ENCODE assay signal across 8 cellular contexts in genomic region chr2:12456293-12457151, GRCh38.
DNase-seq lines count a peak whose midpoint lies in the region; ATAC-seq and TF ChIP-seq lines count a peak whose summit lies in the region.

No MANE protein-coding gene starts in this region.

- ATAC-seq in HG02623 (IDR thresholded peaks at IDR 0.05; ENCODE audit: unreplicated experiment) = peak; percentile 98

- no peaks in the 10 kb centered on the region for H3K36me3 Mint-ChIP-seq in endodermal cell (ENCODE audit: low read depth)

- H3K27ac ChIP-seq in endodermal cell (ENCODE audit: low read depth, low read length) = no peak overlapping the region

- peaks cover 6% of the 10 kb centered on the region for H3K9me3 Mint-ChIP-seq in endodermal cell

- 91 to 100% methylated on average over 3 to 7 of the region's 7 CpGs for WGBS in endodermal cell (ENCODE audit: insufficient coverage in 1 of 2, insufficient read length in 1 of 2), 2 experiments

- H3K4me3 ChIP-seq in NB4 (ENCODE audit: low read depth, low read length) = peak overlapping the region; percentile 50
- H3K4me3 ChIP-seq in endodermal cell (ENCODE audit: low read length) = no peak overlapping the region

- H3K4me1 Mint-ChIP-seq in endodermal cell = peaks cover 16% of the 10 kb centered on the region

- peaks cover 15% of the 10 kb centered on the region for H3K27me3 Mint-ChIP-seq in endodermal cell (ENCODE audit: insufficient read depth)

- H3K9me3 ChIP-seq in endodermal cell (ENCODE audit: control insufficient read depth, low read length) = peaks cover 8% of the 10 kb centered on the region

- no peak overlapping the region for H3K9ac ChIP-seq in endodermal cell (ENCODE audit: extremely low read depth, low read length, poor library complexity, severe bottlenecking)

- no peak overlapping the region for H3K4me3 Mint-ChIP-seq in endodermal cell

- in situ Hi-C loops in GM13977 (cut with MboI; ENCODE audit: low pct_unique_long_range_greater_than_20kb, low sequenced_read_pairs, unreplicated experiment) = no loop called here

- TF ChIP-seq CTCF in GM13977 (IDR thresholded peaks at IDR 0.05; ENCODE audit: extremely low read depth, insufficient read depth, missing control alignments) = no peak
- no peak for TF ChIP-seq CTCF in NB4 (IDR thresholded peaks at IDR 0.05; ENCODE audit: low read depth, low read length)
- TF ChIP-seq CTCF in endodermal cell (conservative IDR thresholded peaks at IDR 0.05) = no peak

- H3K36me3 ChIP-seq in endodermal cell (ENCODE audit: control insufficient read depth, insufficient read depth, low read length) = no peaks in the 10 kb centered on the region

- peaks cover 6% of the 10 kb centered on the region for H3K4me1 ChIP-seq in endodermal cell (ENCODE audit: control insufficient read depth, insufficient read depth, low read length)

- H3K27ac Mint-ChIP-seq in endodermal cell = no peak overlapping the region

- peaks cover 12% of the 10 kb centered on the region for H3K27me3 ChIP-seq in endodermal cell (ENCODE audit: control insufficient read depth, insufficient read depth, low read length, poor library complexity, severe bottlenecking)

- DNase-seq in GM13977 (ENCODE audit: low spot score) = peak; percentile 68
- DNase-seq in NB4 (ENCODE audit: low read depth) = peak; percentile 100
- peak; percentile 54 to 58 for DNase-seq in activated CD4-positive, alpha-beta T cell treated with anti-CD3 and anti-CD28 coated beads, Interleukin-2, amount 50 U/mL, for 4 hours
- peak; percentile 64 for DNase-seq in endodermal cell
- peak; percentile 84 for DNase-seq in myocyte (ENCODE audit: low read depth)
- DNase-seq in stimulated activated naive CD4-positive, alpha-beta T cell treated with Interleukin-2 at 50 U/mL for 16 hours (lab: John Stamatoyannopoulos, UW) = peak; percentile 63
- DNase-seq in NCI-H2227 (lab: John Stamatoyannopoulos, UW; ENCODE audit: unreplicated experiment) = no peak

- no peak for TF ChIP-seq POLR2A in NB4 (IDR thresholded peaks at IDR 0.05; ENCODE audit: extremely low read depth, insufficient read length)
